In genomic region chr12:45235087-45236025, GRCh38 we compare ENCODE assay signal across 8 cellular contexts. TPM values are rescaled to one million over a fixed set of nuclear protein-coding genes. Genes with fewer than 3 reads are reported as not detected.
DNase-seq lines count a peak whose midpoint lies in the region; ATAC-seq and TF ChIP-seq lines count a peak whose summit lies in the region.

No MANE protein-coding gene starts in this region.

- peak overlapping the region; percentile 81 to 89 for H3K27ac ChIP-seq in coronary artery

- peaks cover 7% of the 10 kb centered on the region for H3K9me3 Mint-ChIP-seq in mesothelial cell of epicardium

- no peak overlapping the region for H3K4me3 Mint-ChIP-seq in mesothelial cell of epicardium

- DNase-seq in MV-4-11 (lab: John Stamatoyannopoulos, UW) (peak; percentile 73), coronary artery (ENCODE audit: low spot score) (no peak), mesothelial cell of epicardium (ENCODE audit: low spot score in 2 of 2, unreplicated experiment in 2 of 2) (no peak), SK-N-DZ (ENCODE audit: low spot score) (no peak), NCI-H446 (lab: John Stamatoyannopoulos, UW) (no peak)
- DNase-seq in stimulated activated CD4-positive, alpha-beta T cell treated with anti-CD3 and anti-CD28 coated beads, Interleukin-15, amount 100 ng/mL, for 24 hours = no peak

- H3K27me3 Mint-ChIP-seq in mesothelial cell of epicardium (ENCODE audit: low read depth) = no peaks in the 10 kb centered on the region

- peak; percentile 49 for ATAC-seq in GM19351 (IDR thresholded peaks at IDR 0.05; ENCODE audit: unreplicated experiment)
- ATAC-seq in HG03097 (IDR thresholded peaks at IDR 0.05; ENCODE audit: low FRiP score, unreplicated experiment) = no peak

- H3K4me1 Mint-ChIP-seq in mesothelial cell of epicardium = peaks cover 46% of the 10 kb centered on the region

- H3K27ac Mint-ChIP-seq in mesothelial cell of epicardium = peak overlapping the region; percentile 94

- TF ChIP-seq CTCF in coronary artery (IDR thresholded peaks at IDR 0.05) (no peak), mesothelial cell of epicardium (IDR thresholded peaks at IDR 0.05; ENCODE audit: unreplicated experiment) (no peak)

- H3K36me3 Mint-ChIP-seq in mesothelial cell of epicardium = peaks cover 9% of the 10 kb centered on the region

- peak overlapping the region; percentile 9 for H3K4me3 ChIP-seq in coronary artery

RNA-seq across cellular contexts. Expression of gene ANO6, which starts 19.5 kb away (rescaled TPM):
- total RNA-seq in mesothelial cell of epicardium = 40.1 to 41.1 TPM (median 40.9 TPM) in 3 replicates
- polyA plus RNA-seq in SK-N-DZ (2014; cell fraction: cytosol; rRNA removed) = 68.9 and 75.0 TPM in 2 replicates
- 39.3 and 39.6 TPM in 2 replicates for polyA plus RNA-seq in SK-N-DZ (2014; cell fraction: nucleus; rRNA removed)
